18 cellular contexts compared by ENCODE assay signal in genomic region chr3:64792458-64792857, GRCh38.
"Had no signal": no experiment of that assay in that cellular context is flagged by ENCODE, and none has a peak within 500 bp of the region (broad histone marks: within the 10 kb centered on the region; RNA-seq: fewer than 3 reads in every experiment).

No MANE protein-coding gene starts in this region.

- ATAC-seq: effector memory CD8-positive, alpha-beta T cell; left lobe of liver; lower lobe of right lung; natural killer cell treated with Interleukin-12 subunit alpha and Interleukin-12 subunit beta and Interleukin-15 and Interleukin-18, amount 100 ng/mL, for 72 hours had no signal

- H3K4me3 ChIP-seq: esophagus squamous epithelium, lower lobe of right lung, neural progenitor cell, pancreas, sigmoid colon, skin epidermis had no signal

- DNase-seq: effector memory CD8-positive, alpha-beta T cell; esophagus squamous epithelium; foreskin melanocyte; head of caudate nucleus; hypothalamus; kidney glomerular epithelial cell; lower lobe of right lung; midbrain; nucleus accumbens; pancreas; sigmoid colon; stimulated activated CD4-positive, alpha-beta T cell treated with anti-CD3 and anti-CD28 coated beads, Interleukin-12 subunit alpha, Interleukin-12 subunit beta, amount 100 ng/mL, for 4 hours; stimulated activated naive CD4-positive, alpha-beta T cell treated with Interleukin-2 at 50 U/mL for 16 hours; trophoblast cell had no signal
